Comparison of ENCODE assay signal across 15 cellular contexts in genomic region chr10:52703451-52703850, GRCh38.
A peak's percentile ranks its signal among the peaks of the same experiment; 100 is the strongest.
DNase-seq lines count a peak whose midpoint lies in the region; ATAC-seq, FAIRE-seq and TF ChIP-seq lines count a peak whose summit lies in the region.
"Had no signal": no experiment of that assay in that cellular context is flagged by ENCODE, and none has a peak within 500 bp of the region (broad histone marks: within the 10 kb centered on the region; RNA-seq: fewer than 3 reads in every experiment).

No MANE protein-coding gene starts in this region.

- H3K4me3 Mint-ChIP-seq in astrocyte (ENCODE audit: unreplicated experiment): no peak overlapping the region
- H3K4me3 Mint-ChIP-seq in mesothelial cell of epicardium: no peak overlapping the region
- no peak overlapping the region for H3K4me3 Mint-ChIP-seq in effector memory CD8-positive, alpha-beta T cell
- H3K4me3 Mint-ChIP-seq in stimulated activated naive CD8-positive, alpha-beta T cell treated with anti-CD3 and anti-CD28 coated beads, Interleukin-15, amount 100 ng/mL, for 72 hours: no peak overlapping the region
- H3K4me3 Mint-ChIP-seq: CD4-positive, alpha-beta T cell had no signal

- POLR2A ChIA-PET in PC-3 (lab: Charles Lee; ENCODE audit: unreplicated experiment): no interaction called here

- H3K27me3 Mint-ChIP-seq in astrocyte (ENCODE audit: low read depth, unreplicated experiment): peaks cover 3% of the 10 kb centered on the region
- no peaks in the 10 kb centered on the region for H3K27me3 Mint-ChIP-seq in mesothelial cell of epicardium (ENCODE audit: low read depth)
- no peaks in the 10 kb centered on the region for H3K27me3 Mint-ChIP-seq in effector memory CD8-positive, alpha-beta T cell
- no peaks in the 10 kb centered on the region for H3K27me3 Mint-ChIP-seq in stimulated activated naive CD8-positive, alpha-beta T cell treated with anti-CD3 and anti-CD28 coated beads, Interleukin-15, amount 100 ng/mL, for 72 hours
- H3K27me3 Mint-ChIP-seq: CD4-positive, alpha-beta T cell had no signal

- TF ChIP-seq CTCF in PC-3 (conservative IDR thresholded peaks at IDR 0.05; ENCODE audit: low read depth, low read length) (no peak), astrocyte (IDR thresholded peaks at IDR 0.05; ENCODE audit: insufficient read depth, low read depth, low read length) (no peak), mesothelial cell of epicardium (IDR thresholded peaks at IDR 0.05; ENCODE audit: unreplicated experiment) (no peak)

- H3K36me3 Mint-ChIP-seq in astrocyte (ENCODE audit: low read depth, unreplicated experiment) (no peaks in the 10 kb centered on the region), mesothelial cell of epicardium (no peaks in the 10 kb centered on the region)
- H3K36me3 Mint-ChIP-seq in effector memory CD8-positive, alpha-beta T cell (ENCODE audit: insufficient read depth): no peaks in the 10 kb centered on the region

- H3K79me2 ChIP-seq in PC-3 (ENCODE audit: low read length) (no peaks in the 10 kb centered on the region), astrocyte (ENCODE audit: insufficient read depth, low read length) (no peaks in the 10 kb centered on the region)

- FAIRE-seq in astrocyte (lab: Jason Lieb, UNC): peak; percentile 70
- FAIRE-seq: A549 had no signal

- no peaks in the 10 kb centered on the region for H3K9me3 ChIP-seq in BLaER1 treated with 17β-estradiol and CSF1 and Interleukin-3, amounts not matched to agents 10 nM and 100 nM (replicated peaks in 1 of 11)
- H3K9me3 ChIP-seq in PC-3 (ENCODE audit: low read length): no peaks in the 10 kb centered on the region
- H3K9me3 ChIP-seq in astrocyte (ENCODE audit: insufficient read depth, low read depth, low read length): no peaks in the 10 kb centered on the region
- H3K9me3 ChIP-seq: A549 had no signal

- H3K27ac ChIP-seq in BLaER1 treated with 17β-estradiol and CSF1 and Interleukin-3, amounts not matched to agents 10 nM and 100 nM: no peak overlapping the region; a peak in 1 of 22 replicates
- H3K27ac ChIP-seq in PC-3 (ENCODE audit: low read length) (peak overlapping the region; percentile 83), astrocyte (ENCODE audit: low read depth, low read length) (no peak overlapping the region)
- H3K27ac ChIP-seq: A549, KMS-11 had no signal

- no peaks in the 10 kb centered on the region; a peak in 1 of 22 replicates for H3K36me3 ChIP-seq in BLaER1 treated with 17β-estradiol and CSF1 and Interleukin-3, amounts not matched to agents 10 nM and 100 nM
- H3K36me3 ChIP-seq in PC-3 (ENCODE audit: low read depth, low read length) (no peaks in the 10 kb centered on the region), astrocyte (ENCODE audit: insufficient read depth, low read length) (no peaks in the 10 kb centered on the region)

- intact Hi-C loops in PC-3 (cut with micrococcal nuclease): loop anchor here (1.0 to 5.0 kb wide), 3 partner anchors 26 to 251 kb away; no protein-coding TSS in a partner anchor

- no peak overlapping the region for H3K4me3 ChIP-seq in BLaER1 treated with 17β-estradiol and CSF1 and Interleukin-3, amounts not matched to agents 10 nM and 100 nM
- H3K4me3 ChIP-seq in PC-3 (ENCODE audit: low read length) (peak overlapping the region; percentile 62), astrocyte (ENCODE audit: insufficient read depth, low read depth, low read length) (no peak overlapping the region)
- H3K4me3 ChIP-seq: A549 had no signal

- H3K9me3 Mint-ChIP-seq in astrocyte (ENCODE audit: unreplicated experiment): no peaks in the 10 kb centered on the region
- no peaks in the 10 kb centered on the region for H3K9me3 Mint-ChIP-seq in mesothelial cell of epicardium
- peaks cover 5 to 9% of the 10 kb centered on the region in 2 donors for H3K9me3 Mint-ChIP-seq in effector memory CD8-positive, alpha-beta T cell
- H3K9me3 Mint-ChIP-seq in stimulated activated naive CD8-positive, alpha-beta T cell treated with anti-CD3 and anti-CD28 coated beads, Interleukin-15, amount 100 ng/mL, for 72 hours: no peaks in the 10 kb centered on the region
- H3K9me3 Mint-ChIP-seq: CD4-positive, alpha-beta T cell had no signal

- peaks cover 0 to 21% (median 0%) of the 10 kb centered on the region in 11 experiments; a peak in 5 of 22 replicates for H4K20me1 ChIP-seq in BLaER1 treated with 17β-estradiol and CSF1 and Interleukin-3, amounts not matched to agents 10 nM and 100 nM
- H4K20me1 ChIP-seq in PC-3 (ENCODE audit: low read length) (no peaks in the 10 kb centered on the region), astrocyte (ENCODE audit: insufficient read depth, low read length) (no peaks in the 10 kb centered on the region)

- H3K9me2 ChIP-seq in PC-3 (replicated peaks; ENCODE audit: low read length): no peaks in the 10 kb centered on the region

- DNase-seq in PC-3: peak; percentile 98
- no peak for DNase-seq in astrocyte (ENCODE audit: low read depth)
- DNase-seq in mesothelial cell of epicardium (ENCODE audit: low spot score in 2 of 2, unreplicated experiment in 2 of 2): no peak
- no peak for DNase-seq in HUDEP-2 (lab: John Stamatoyannopoulos, UW; ENCODE audit: unreplicated experiment in 76 of 76)
- DNase-seq in effector memory CD8-positive, alpha-beta T cell: no peak
- DNase-seq in stimulated activated naive CD8-positive, alpha-beta T cell treated with anti-CD3 and anti-CD28 coated beads, Interleukin-15, amount 100 ng/mL, for 72 hours: no peak
- DNase-seq: Calu3; CD4-positive, alpha-beta T cell; NCI-H1105 treated with DMSO at 0.1 percent for 48 hours; NCI-H1930; NCI-H2171; NCI-H774 had no signal

- CTCF ChIA-PET in PC-3 (lab: Charles Lee): no interaction called here

- no TSS peak for BruUV-seq in PC-3 (replicated peaks; lab: Mats Ljungman, UMichigan)

- no peaks in the 10 kb centered on the region for H3K27me3 ChIP-seq in BLaER1 treated with 17β-estradiol and CSF1 and Interleukin-3, amounts not matched to agents 10 nM and 100 nM
- no peaks in the 10 kb centered on the region for H3K27me3 ChIP-seq in PC-3 (ENCODE audit: low read length)
- no peaks in the 10 kb centered on the region for H3K27me3 ChIP-seq in astrocyte (ENCODE audit: insufficient read depth, low read length)

- H3K4me1 Mint-ChIP-seq in astrocyte (ENCODE audit: low read depth, unreplicated experiment) (no peaks in the 10 kb centered on the region), mesothelial cell of epicardium (peaks cover 11% of the 10 kb centered on the region)
- no peaks in the 10 kb centered on the region for H3K4me1 Mint-ChIP-seq in effector memory CD8-positive, alpha-beta T cell (ENCODE audit: low read depth in 2 of 2)
- no peaks in the 10 kb centered on the region for H3K4me1 Mint-ChIP-seq in stimulated activated naive CD8-positive, alpha-beta T cell treated with anti-CD3 and anti-CD28 coated beads, Interleukin-15, amount 100 ng/mL, for 72 hours

- H3K27ac Mint-ChIP-seq in astrocyte (ENCODE audit: unreplicated experiment) (peak overlapping the region; percentile 66), mesothelial cell of epicardium (peak overlapping the region; percentile 43)
- no peak overlapping the region for H3K27ac Mint-ChIP-seq in effector memory CD8-positive, alpha-beta T cell
- no peak overlapping the region for H3K27ac Mint-ChIP-seq in stimulated activated naive CD8-positive, alpha-beta T cell treated with anti-CD3 and anti-CD28 coated beads, Interleukin-15, amount 100 ng/mL, for 72 hours
- H3K27ac Mint-ChIP-seq: CD4-positive, alpha-beta T cell had no signal

- H3K4me1 ChIP-seq in BLaER1 treated with 17β-estradiol and CSF1 and Interleukin-3, amounts not matched to agents 10 nM and 100 nM: peaks cover 12 to 22% (median 17%) of the 10 kb centered on the region in 10 experiments
- H3K4me1 ChIP-seq in PC-3 (ENCODE audit: insufficient read depth, low read length) (peaks cover 32% of the 10 kb centered on the region), astrocyte (ENCODE audit: insufficient read depth, low read length) (no peaks in the 10 kb centered on the region)
- H3K4me1 ChIP-seq: A549 had no signal

- H2AFZ ChIP-seq in PC-3 (ENCODE audit: low read length): peak overlapping the region; percentile 76
- peak overlapping the region; percentile 25 for H2AFZ ChIP-seq in astrocyte (ENCODE audit: low read depth, low read length)

- peaks cover 19% of the 10 kb centered on the region for H3F3A ChIP-seq in PC-3 (ENCODE audit: low read length, unreplicated experiment)

- H3K9ac ChIP-seq in BLaER1 treated with 17β-estradiol and CSF1 and Interleukin-3, amounts not matched to agents 10 nM and 100 nM: no peak overlapping the region
- H3K9ac ChIP-seq in PC-3 (ENCODE audit: low read length): peak overlapping the region; percentile 62
- peak overlapping the region; percentile 19 for H3K9ac ChIP-seq in astrocyte (ENCODE audit: low read length)
- H3K9ac ChIP-seq: KMS-11 had no signal

- ATAC-seq in PC-3: peak; percentile 76
- no peak for ATAC-seq in effector memory CD8-positive, alpha-beta T cell (replicated peaks)
- ATAC-seq in stimulated activated naive CD8-positive, alpha-beta T cell treated with anti-CD3 and anti-CD28 coated beads, Interleukin-15, amount 100 ng/mL, for 72 hours: no peak
- ATAC-seq: A549 had no signal

- peak overlapping the region in 10 of 11 experiments; percentile 10 to 60 (median 44); a peak in 16 of 22 replicates for H3K4me2 ChIP-seq in BLaER1 treated with 17β-estradiol and CSF1 and Interleukin-3, amounts not matched to agents 10 nM and 100 nM
- peak overlapping the region; percentile 84 for H3K4me2 ChIP-seq in PC-3 (ENCODE audit: low read length)
- H3K4me2 ChIP-seq in astrocyte (ENCODE audit: low read length): peak overlapping the region; percentile 51
- H3K4me2 ChIP-seq: A549, KMS-11 had no signal

Comparison
In these comparisons a context has a peak if more than half of its experiments do, and no peak if none do; other contexts are left out.
1. H3K9ac ChIP-seq: peak in PC-3 (single experiment) and astrocyte (single experiment); none in BLaER1 treated with 17β-estradiol and CSF1 and Interleukin-3, amounts not matched to agents 10 nM and 100 nM (0 of 11).
2. H3K27ac Mint-ChIP-seq: peak in astrocyte (single experiment) and mesothelial cell of epicardium (single experiment); none in effector memory CD8-positive, alpha-beta T cell (0 of 2) and stimulated activated naive CD8-positive, alpha-beta T cell treated with anti-CD3 and anti-CD28 coated beads, Interleukin-15, amount 100 ng/mL, for 72 hours (0 of 2).
3. Peak in every context shown above with its lines, with median percentiles within 50 percentile points of each other: H3K4me2 ChIP-seq.